22 cellular contexts compared by ENCODE assay signal in the genomic region with DNA sequence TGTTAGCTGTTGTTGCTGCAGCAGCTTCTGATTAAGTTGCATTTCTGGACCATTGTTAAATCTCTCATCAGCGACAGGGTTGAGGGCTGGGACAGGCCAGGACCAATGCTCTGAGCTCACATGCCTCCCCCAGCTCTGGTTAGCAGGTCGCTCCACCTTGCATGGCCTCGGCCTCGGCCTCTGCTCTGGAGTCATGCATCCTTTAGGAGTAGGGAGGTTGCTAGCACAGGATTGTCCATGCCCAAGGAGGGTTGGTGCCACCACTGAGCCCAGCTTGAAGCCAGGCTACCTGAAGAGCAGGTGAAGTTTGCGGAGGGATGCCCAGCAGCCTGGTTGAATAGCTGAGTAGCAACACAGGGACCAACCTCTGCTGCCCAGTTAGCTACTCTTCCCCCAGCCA. TPM values are rescaled to one million over a fixed set of nuclear protein-coding genes. Genes with fewer than 3 reads are reported as not detected.
DNase-seq lines count a peak whose midpoint lies in the region; ATAC-seq and TF ChIP-seq lines count a peak whose summit lies in the region.
"Had no signal": no experiment of that assay in that cellular context is flagged by ENCODE, and none has a peak within 500 bp of the region (broad histone marks: within the 10 kb centered on the region; RNA-seq: fewer than 3 reads in every experiment).

No MANE protein-coding gene starts in this region.

- no peak overlapping the region for H3K4ac ChIP-seq in mesenchymal stem cell (ENCODE audit: low read depth in 1 of 2, low read length in 2 of 2)
- no peak overlapping the region for H3K4ac ChIP-seq in neuronal stem cell (ENCODE audit: low read length)

- H3K27me3 Mint-ChIP-seq in nephron progenitor cell (ENCODE audit: low read depth, poor library complexity), result no peaks in the 10 kb centered on the region
- H3K27me3 Mint-ChIP-seq: B cell; CD4-positive, alpha-beta T cell; CD8-positive, alpha-beta memory T cell had no signal

- H2BK15ac ChIP-seq in mesenchymal stem cell (ENCODE audit: low read depth, poor library complexity, severe bottlenecking) (no peak overlapping the region), neuronal stem cell (ENCODE audit: low read length) (no peak overlapping the region)

- H3K4me3 ChIP-seq in BLaER1, result no peak overlapping the region
- no peak overlapping the region for H3K4me3 ChIP-seq in mesenchymal stem cell (ENCODE audit: insufficient read depth in 1 of 2, low read depth in 1 of 2, low read length in 2 of 2)
- H3K4me3 ChIP-seq in neuronal stem cell (ENCODE audit: low read length in 2 of 2), result no peak overlapping the region
- H3K4me3 ChIP-seq: BLaER1 treated with 17β-estradiol and CSF1 and Interleukin-3, amounts not matched to agents 10 nM and 100 nM; HAP-1 had no signal

- H3K14ac ChIP-seq in mesenchymal stem cell (ENCODE audit: low read length in 2 of 2) (no peak overlapping the region), neuronal stem cell (ENCODE audit: low read length) (peak overlapping the region; percentile 31)

- H2BK12ac ChIP-seq in mesenchymal stem cell (ENCODE audit: low read length in 2 of 2) (no peak overlapping the region), neuronal stem cell (ENCODE audit: low read length) (no peak overlapping the region)

- H2BK120ac ChIP-seq in mesenchymal stem cell (ENCODE audit: low read depth, low read length) (no peak overlapping the region), neuronal stem cell (ENCODE audit: low read depth, low read length) (no peak overlapping the region)

- H3K4me3 Mint-ChIP-seq in nephron progenitor cell, result no peak overlapping the region
- H3K4me3 Mint-ChIP-seq: B cell; CD14-positive monocyte; CD4-positive, alpha-beta T cell; CD8-positive, alpha-beta memory T cell; HFFc6 had no signal

- H3K27me3 ChIP-seq in BLaER1, result no peaks in the 10 kb centered on the region
- H3K27me3 ChIP-seq in mesenchymal stem cell (ENCODE audit: control insufficient read depth in 1 of 2, insufficient read depth in 1 of 2, low read length in 2 of 2), result no peaks in the 10 kb centered on the region
- H3K27me3 ChIP-seq in neuronal stem cell (ENCODE audit: control insufficient read depth in 3 of 3, insufficient read depth in 3 of 3, low read depth in 1 of 3, low read length in 3 of 3), result peaks cover 0 to 2% (median 0%) of the 10 kb centered on the region in 3 experiments
- H3K27me3 ChIP-seq: BLaER1 treated with 17β-estradiol and CSF1 and Interleukin-3, amounts not matched to agents 10 nM and 100 nM had no signal

- H3K23ac ChIP-seq in mesenchymal stem cell (ENCODE audit: low read length in 2 of 2) (no peak overlapping the region), neuronal stem cell (ENCODE audit: low read depth, low read length, poor library complexity) (no peak overlapping the region)

- DNase-seq in mesenchymal stem cell (no peak), neuronal stem cell (ENCODE audit: low spot score) (no peak), posterior vena cava (ENCODE audit: low spot score) (peak; percentile 71), nephron progenitor cell (no peak), ecto neural progenitor cell (ENCODE audit: low spot score) (no peak), HK-2 (ENCODE audit: unreplicated experiment) (no peak)
- DNase-seq: CD4-positive, alpha-beta T cell; DMS 273 treated with DMSO at 0.1 percent for 48 hours; DMS79; EL; GDM1; GOT3; HFFc6 had no signal

- peaks cover 97% of the 10 kb centered on the region for H4K20me1 ChIP-seq in BLaER1

- H3K79me1 ChIP-seq in mesenchymal stem cell (replicated peaks; ENCODE audit: low read length, poor library complexity, severe bottlenecking), result peaks cover 1% of the 10 kb centered on the region
- no peaks in the 10 kb centered on the region for H3K79me1 ChIP-seq in neuronal stem cell (ENCODE audit: low read depth, low read length)

- H3K27ac ChIP-seq in BLaER1, result no peak overlapping the region
- H3K27ac ChIP-seq in mesenchymal stem cell (ENCODE audit: low read length, poor library complexity, severe bottlenecking), result no peak overlapping the region
- H3K27ac ChIP-seq in neuronal stem cell (replicated peaks; ENCODE audit: low read length), result no peak overlapping the region
- H3K27ac ChIP-seq: 22Rv1; BLaER1 treated with 17β-estradiol and CSF1 and Interleukin-3, amounts not matched to agents 10 nM and 100 nM had no signal

- H2BK5ac ChIP-seq in mesenchymal stem cell (ENCODE audit: low read depth, low read length, poor library complexity, severe bottlenecking) (no peak overlapping the region), neuronal stem cell (ENCODE audit: low read length) (no peak overlapping the region)

- no peak overlapping the region for H3K9ac ChIP-seq in BLaER1
- H3K9ac ChIP-seq in mesenchymal stem cell (ENCODE audit: low read length), result no peak overlapping the region
- H3K9ac ChIP-seq in neuronal stem cell (ENCODE audit: low read depth, low read length, poor library complexity), result no peak overlapping the region
- H3K9ac ChIP-seq: BLaER1 treated with 17β-estradiol and CSF1 and Interleukin-3, amounts not matched to agents 10 nM and 100 nM had no signal

- H3K18ac ChIP-seq in mesenchymal stem cell (ENCODE audit: low read depth in 1 of 2, low read length in 2 of 2), result no peak overlapping the region
- H3K18ac ChIP-seq in neuronal stem cell (ENCODE audit: low read length), result no peak overlapping the region

- H3K9me3 ChIP-seq in BLaER1 (no peaks in the 10 kb centered on the region), mesenchymal stem cell (ENCODE audit: control insufficient read depth, low read length) (no peaks in the 10 kb centered on the region), neuronal stem cell (replicated peaks in 1 of 2; ENCODE audit: control insufficient read depth in 2 of 2, insufficient read depth in 1 of 2, low read depth in 1 of 2, low read length in 2 of 2) (no peaks in the 10 kb centered on the region)
- H3K9me3 ChIP-seq: BLaER1 treated with 17β-estradiol and CSF1 and Interleukin-3, amounts not matched to agents 10 nM and 100 nM; HAP-1 had no signal

- TF ChIP-seq CTCF in nephron progenitor cell (IDR thresholded peaks at IDR 0.05), result no peak

- no peak overlapping the region for H2AFZ ChIP-seq in mesenchymal stem cell (ENCODE audit: low read depth, low read length)
- no peak overlapping the region for H2AFZ ChIP-seq in neuronal stem cell (ENCODE audit: low read length)

- 0 out of 2 replicates have a peak overlapping the region, but pooled peaks have one; percentile 7 for H3K4me2 ChIP-seq in BLaER1
- H3K4me2 ChIP-seq in mesenchymal stem cell (ENCODE audit: low read length, poor library complexity, severe bottlenecking), result no peak overlapping the region
- H3K4me2 ChIP-seq in neuronal stem cell (ENCODE audit: insufficient read depth, low read length, poor library complexity, severe bottlenecking), result no peak overlapping the region

- no peak overlapping the region for H3K27ac Mint-ChIP-seq in nephron progenitor cell
- H3K27ac Mint-ChIP-seq: B cell; CD14-positive monocyte; CD4-positive, alpha-beta T cell; HFFc6 had no signal

- H4K8ac ChIP-seq in mesenchymal stem cell (ENCODE audit: low read length) (no peak overlapping the region), neuronal stem cell (ENCODE audit: low read depth, low read length) (no peak overlapping the region)

- H3K9me3 Mint-ChIP-seq in nephron progenitor cell, result no peaks in the 10 kb centered on the region
- H3K9me3 Mint-ChIP-seq: CD14-positive monocyte; CD4-positive, alpha-beta T cell; CD8-positive, alpha-beta memory T cell; HFFc6 had no signal

- peaks cover 94% of the 10 kb centered on the region for H3K36me3 ChIP-seq in BLaER1
- H3K36me3 ChIP-seq in mesenchymal stem cell (ENCODE audit: control insufficient read depth in 1 of 2, insufficient read depth in 2 of 2, low read depth in 1 of 2, low read length in 2 of 2), result peaks cover 74 to 99% of the 10 kb centered on the region in 2 experiments
- H3K36me3 ChIP-seq in neuronal stem cell (replicated peaks in 1 of 2; ENCODE audit: control insufficient read depth in 2 of 2, insufficient read depth in 2 of 2, low read length in 2 of 2), result peaks cover 41 to 89% of the 10 kb centered on the region in 2 donors

- H3K36me3 Mint-ChIP-seq in nephron progenitor cell (ENCODE audit: low read depth), result peaks cover 17% of the 10 kb centered on the region

- H2AK5ac ChIP-seq in mesenchymal stem cell (ENCODE audit: low read length, severe bottlenecking) (no peak overlapping the region), neuronal stem cell (ENCODE audit: low read depth, low read length) (no peak overlapping the region)

- H3K4me1 ChIP-seq in BLaER1, result peaks cover 37% of the 10 kb centered on the region
- peaks cover 4% of the 10 kb centered on the region for H3K4me1 ChIP-seq in mesenchymal stem cell (ENCODE audit: control insufficient read depth, insufficient read depth, low read depth, low read length)
- H3K4me1 ChIP-seq in neuronal stem cell (ENCODE audit: control insufficient read depth in 2 of 2, insufficient read depth in 1 of 2, low read depth in 1 of 2, low read length in 2 of 2), result peaks cover 0 to 9% of the 10 kb centered on the region in 2 donors
- H3K4me1 ChIP-seq: HAP-1 had no signal

- H3K4me1 Mint-ChIP-seq in nephron progenitor cell, result peaks cover 14% of the 10 kb centered on the region
- H3K4me1 Mint-ChIP-seq: CD14-positive monocyte; CD8-positive, alpha-beta memory T cell had no signal

- H4K91ac ChIP-seq in mesenchymal stem cell (ENCODE audit: low read length) (peak overlapping the region; percentile 24), neuronal stem cell (ENCODE audit: low read depth, low read length, poor library complexity) (no peak overlapping the region)

- intact Hi-C loops in posterior vena cava (cut with DNase I), result no loop called here

- no peak for ATAC-seq in GM18907 (IDR thresholded peaks at IDR 0.05; ENCODE audit: unreplicated experiment)

- WGBS in mesenchymal stem cell, result 97% methylated on average over 5 of the region's 5 CpGs
- no CpG with 5 or more reads among the region's 5 CpGs for WGBS in neuronal stem cell (ENCODE audit: extremely low coverage in 2 of 2, insufficient read length in 2 of 2, insufficient replicate concordance in 1 of 2), 2 donors

RNA-seq across cellular contexts. Expression of a gene that starts 11.2 kb away (rescaled TPM):
- polyA plus RNA-seq in mesenchymal stem cell (2013, experiment 1 of 2), result not detected
- 0.03 TPM for polyA plus RNA-seq in mesenchymal stem cell (2013, experiment 2 of 2)
- 0.21 TPM for polyA plus RNA-seq in neuronal stem cell (2013, experiment 1 of 2)
- 0.12 TPM for polyA plus RNA-seq in neuronal stem cell (2013, experiment 2 of 2)
- total RNA-seq in posterior vena cava, result not detected
- total RNA-seq: HFFc6 had no signal
- polyA plus RNA-seq: AG04450; CD8-positive, alpha-beta memory T cell had no signal

RNA-seq across cellular contexts. Expression of a gene that starts 39.1 kb away (rescaled TPM):
- 7.8 TPM for polyA plus RNA-seq in mesenchymal stem cell (2013, experiment 1 of 2)
- 7.6 TPM for polyA plus RNA-seq in mesenchymal stem cell (2013, experiment 2 of 2)
- 8.1 TPM for polyA plus RNA-seq in neuronal stem cell (2013, experiment 1 of 2)
- 8.2 TPM for polyA plus RNA-seq in neuronal stem cell (2013, experiment 2 of 2)
- total RNA-seq in posterior vena cava, result 10 to 100 TPM; 15.6 to 17.5 TPM

RNA-seq across cellular contexts. Expression of a gene that starts 43.1 kb away (rescaled TPM):
- polyA plus RNA-seq in mesenchymal stem cell (2013, experiment 1 of 2), result 15.8 TPM
- 16.1 TPM for polyA plus RNA-seq in mesenchymal stem cell (2013, experiment 2 of 2)
- polyA plus RNA-seq in neuronal stem cell (2013, experiment 1 of 2), result 17.9 TPM
- 17.5 TPM for polyA plus RNA-seq in neuronal stem cell (2013, experiment 2 of 2)
- total RNA-seq in posterior vena cava, result 10 to 100 TPM; 15.1 to 23.8 TPM

RNA-seq across cellular contexts. Expression of a gene that starts 57.3 kb away (rescaled TPM):
- 26.5 TPM for polyA plus RNA-seq in mesenchymal stem cell (2013, experiment 1 of 2)
- polyA plus RNA-seq in mesenchymal stem cell (2013, experiment 2 of 2), result 25.0 TPM
- 24.0 TPM for polyA plus RNA-seq in neuronal stem cell (2013, experiment 1 of 2)
- polyA plus RNA-seq in neuronal stem cell (2013, experiment 2 of 2), result 27.1 TPM
- 10 to 100 TPM; 15.4 to 23.4 TPM for total RNA-seq in posterior vena cava
